ENCODE assay signal across 19 cellular contexts in the genomic region with DNA sequence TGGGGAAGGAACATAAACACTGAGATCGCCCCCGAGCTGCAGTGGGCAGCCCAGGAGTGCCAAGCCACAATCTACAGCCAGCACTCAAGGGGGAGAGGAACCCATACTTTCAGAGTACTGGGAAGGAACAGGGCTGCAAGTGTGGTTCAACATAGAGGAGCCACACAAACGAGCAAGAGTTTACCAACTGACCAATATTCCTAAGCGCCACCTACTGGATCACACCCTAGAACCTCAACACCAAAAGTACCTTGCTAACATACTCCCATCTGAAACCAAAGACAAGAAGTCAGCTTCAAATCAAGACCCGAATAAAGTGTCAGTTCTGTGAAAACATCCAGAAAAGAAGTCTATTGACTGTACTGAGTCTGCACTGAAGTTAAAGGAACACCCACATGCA. TPM values are rescaled to one million over a fixed set of nuclear protein-coding genes. Genes with fewer than 3 reads are reported as not detected.
"Had no signal": no experiment of that assay in that cellular context is flagged by ENCODE, and none has a peak within 500 bp of the region (broad histone marks: within the 10 kb centered on the region; RNA-seq: fewer than 3 reads in every experiment).

No MANE protein-coding gene starts in this region.

RNA-seq across cellular contexts. Expression of a gene that starts 55.8 kb away (rescaled TPM):
- total RNA-seq: activated CD4-positive, alpha-beta memory T cell treated with anti-CD3 and anti-CD28 coated beads for 36 hours; activated CD4-positive, alpha-beta T cell treated with anti-CD3 and anti-CD28 coated beads for 36 hours; activated CD4-positive, alpha-beta T cell treated with anti-CD3 and anti-CD28 coated beads, Interleukin-2, amount 10 ng/mL, durations not matched to agents 24 days and 14 days; activated CD8-positive, alpha-beta memory T cell treated with anti-CD3 and anti-CD28 coated beads for 36 hours; activated CD8-positive, alpha-beta memory T cell treated with anti-CD3 and anti-CD28 coated beads, Interleukin-2, amount 10 ng/mL, durations not matched to agents 7 days and 5 days; activated CD8-positive, alpha-beta T cell treated with anti-CD3 and anti-CD28 coated beads, Interleukin-2, amount 10 ng/mL, durations not matched to agents 7 days and 5 days; activated naive CD4-positive, alpha-beta T cell treated with anti-CD3 and anti-CD28 coated beads for 36 hours; activated naive CD8-positive, alpha-beta T cell treated with anti-CD3 and anti-CD28 coated beads for 36 hours; activated T-helper 1 cell treated with anti-CD3 and anti-CD28 coated beads, Interleukin-12 subunit alpha, Interleukin-12 subunit beta, Interleukin-2, Interleukin-4 antibody, amounts not matched to agents 30 ng/mL and 10 ng/mL and 1 ng/mL, durations not matched to agents 14 hours and 24 hours and 36 hours; activated T-helper 2 cell treated with anti-CD3 and anti-CD28 coated beads, Interferon-gamma antibody, Interleukin-2, Interleukin-4, amounts not matched to agents 10 μg/mL and 5 μg/mL and 100 μg/mL, durations not matched to agents 14 hours and 24 hours and 36 hours; adrenal gland; aorta; breast epithelium; cardiac septum; endodermal cell; foreskin keratinocyte; gastrocnemius medialis; heart left ventricle; T-helper 2 cell treated with Interferon-gamma antibody and Interleukin-4, amounts not matched to agents 100 ng/mL and 5 ng/mL, for 36 hours had no signal
- polyA plus RNA-seq: adrenal gland, aorta, foreskin keratinocyte, heart left ventricle had no signal
